1 cellular context compared by ENCODE assay signal in genomic region chr7:158314394-158314793, GRCh38.
TF ChIP-seq lines count a peak whose summit lies in the region.

No MANE protein-coding gene starts in this region.

TF ChIP-seq in HepG2, 621 proteins besides CTCF, POLR2A, EP300 and RAD21:
- no peak for TF ChIP-seq ZNF275 (CRISPR knock-in tag; IDR thresholded peaks at IDR 0.05; ENCODE audit: borderline replicate concordance)
- peak; percentile 48 for TF ChIP-seq ZMYM4 (CRISPR knock-in tag; IDR thresholded peaks at IDR 0.05)
- peak; percentile 90 for TF ChIP-seq ZBTB33 (CRISPR knock-in tag; IDR thresholded peaks at IDR 0.05)
- peak; percentile 15; the same call in 1 of the 2 replicates for TF ChIP-seq BHLHE40 (IDR thresholded peaks at IDR 0.05; ENCODE audit: low read length)
